10 cellular contexts compared by ENCODE assay signal in genomic region chr13:22757530-22758120, GRCh38.
DNase-seq lines count a peak whose midpoint lies in the region; ATAC-seq, FAIRE-seq and TF ChIP-seq lines count a peak whose summit lies in the region.
"Had no signal": no experiment of that assay in that cellular context is flagged by ENCODE, and none has a peak within 500 bp of the region (broad histone marks: within the 10 kb centered on the region; RNA-seq: fewer than 3 reads in every experiment).

No MANE protein-coding gene starts in this region.

- no peak overlapping the region for H3K27ac Mint-ChIP-seq in GM23338
- H3K27ac Mint-ChIP-seq: stimulated activated naive CD8-positive, alpha-beta T cell treated with anti-CD3 and anti-CD28 coated beads, Interleukin-15, Interleukin-2, amounts not matched to agents 100 ng/mL and 50 ng/mL, for 24 hours had no signal

- H3K79me2 ChIP-seq in GM23338 (replicated peaks; ENCODE audit: insufficient read depth) (no peaks in the 10 kb centered on the region), hepatocyte (no peaks in the 10 kb centered on the region)

- H2AFZ ChIP-seq in GM23338, result no peak overlapping the region
- H2AFZ ChIP-seq in hepatocyte, result no peak overlapping the region

- peaks cover 8% of the 10 kb centered on the region for H3K4me1 Mint-ChIP-seq in GM23338

- H3K27me3 Mint-ChIP-seq in GM23338 (ENCODE audit: insufficient read depth, low read depth, poor library complexity), result no peaks in the 10 kb centered on the region
- H3K27me3 Mint-ChIP-seq: stimulated activated naive CD8-positive, alpha-beta T cell treated with anti-CD3 and anti-CD28 coated beads, Interleukin-15, Interleukin-2, amounts not matched to agents 100 ng/mL and 50 ng/mL, for 24 hours had no signal

- no peak for TF ChIP-seq EP300 in A549 (IDR thresholded peaks at IDR 0.05)

- no peaks in the 10 kb centered on the region for H3F3A ChIP-seq in GM23338 (replicated peaks; ENCODE audit: low read depth)

- no peaks in the 10 kb centered on the region for H3K9me3 ChIP-seq in A549
- H3K9me3 ChIP-seq in hepatocyte (ENCODE audit: low read depth), result no peaks in the 10 kb centered on the region
- H3K9me3 ChIP-seq in Peyer's patch, result no peaks in the 10 kb centered on the region

- no peak for ATAC-seq in A549
- no peak for ATAC-seq in GM23338
- ATAC-seq in GM18519 (IDR thresholded peaks at IDR 0.05; ENCODE audit: low FRiP score, unreplicated experiment), result no peak
- ATAC-seq: esophagus mucosa had no signal

- peak; percentile 46 to 69 for TF ChIP-seq RAD21 in A549 (conservative IDR thresholded peaks at IDR 0.05 in 1 of 2, IDR thresholded peaks at IDR 0.05 in 1 of 2)

- H3K36me3 ChIP-seq in GM23338 (ENCODE audit: insufficient read depth) (no peaks in the 10 kb centered on the region), hepatocyte (replicated peaks; ENCODE audit: insufficient read depth, low read depth) (no peaks in the 10 kb centered on the region), Peyer's patch (no peaks in the 10 kb centered on the region)

- H3K9me3 Mint-ChIP-seq in GM23338, result peaks cover 16% of the 10 kb centered on the region

- no peak for FAIRE-seq in A549 (lab: Jason Lieb, UNC)

- H3K9me2 ChIP-seq in GM23338 (ENCODE audit: insufficient read depth) (no peaks in the 10 kb centered on the region), hepatocyte (replicated peaks; ENCODE audit: insufficient read depth) (no peaks in the 10 kb centered on the region)

- H3K36me3 Mint-ChIP-seq in GM23338 (ENCODE audit: low read depth), result peaks cover 12% of the 10 kb centered on the region

- H3K4me2 ChIP-seq in A549 (no peak overlapping the region), GM23338 (no peak overlapping the region), hepatocyte (no peak overlapping the region)

- DNase-seq in A549 (ENCODE audit: low read depth in 1 of 2, low spot score in 1 of 2) (peak in 1 of 2 experiments; percentile 10), GM23338 (ENCODE audit: low spot score) (peak; percentile 24), RPMI7951 (ENCODE audit: low read depth) (peak; percentile 1), hepatocyte (ENCODE audit: low spot score) (peak; percentile 39), coronary artery (ENCODE audit: low spot score) (no peak), Peyer's patch (no peak)
- DNase-seq in central memory CD4-positive, alpha-beta T cell, result no peak

- CTCF ChIA-PET in A549 (lab: Yijun Ruan, JAX), result interaction anchor here (0.8 to 1.8 kb wide), 7 partner anchors 8 to 1164 kb away, joined by 3 to 6 read pairs (median 3); partner anchors contain the start of gene MICU2

- H3K27ac ChIP-seq in A549, result no peak overlapping the region
- no peak overlapping the region for H3K27ac ChIP-seq in GM23338 (ENCODE audit: low read depth)
- H3K27ac ChIP-seq in hepatocyte, result no peak overlapping the region
- H3K27ac ChIP-seq in coronary artery, result no peak overlapping the region
- no peak overlapping the region for H3K27ac ChIP-seq in Peyer's patch

- TF ChIP-seq CTCF in A549 (IDR thresholded peaks at IDR 0.05) (peak; percentile 34; the same call in 2 of the 3 replicates), GM23338 (conservative IDR thresholded peaks at IDR 0.05; ENCODE audit: low read depth in 2 of 2) (peak in 1 of 2 experiments; percentile 71; a peak in 3 of 4 replicates), hepatocyte (IDR thresholded peaks at IDR 0.05; ENCODE audit: poor library complexity) (peak; percentile 74), coronary artery (IDR thresholded peaks at IDR 0.05) (no peak), Peyer's patch (IDR thresholded peaks at IDR 0.05) (peak in 3 of 6 experiments; percentile 30 to 35 (median 30))

- TF ChIP-seq POLR2A in A549 (IDR thresholded peaks at IDR 0.05; ENCODE audit: low read length) (no peak), Peyer's patch (IDR thresholded peaks at IDR 0.05) (no peak)

- H3K27me3 ChIP-seq in GM23338 (ENCODE audit: insufficient read depth) (no peaks in the 10 kb centered on the region), hepatocyte (no peaks in the 10 kb centered on the region), Peyer's patch (no peaks in the 10 kb centered on the region)

- H3K4me3 ChIP-seq in A549 (no peak overlapping the region), GM23338 (no peak overlapping the region), hepatocyte (no peak overlapping the region), coronary artery (no peak overlapping the region), Peyer's patch (no peak overlapping the region)

- no peak overlapping the region for H3K4me3 Mint-ChIP-seq in GM23338
- H3K4me3 Mint-ChIP-seq: stimulated activated naive CD8-positive, alpha-beta T cell treated with anti-CD3 and anti-CD28 coated beads, Interleukin-15, Interleukin-2, amounts not matched to agents 100 ng/mL and 50 ng/mL, for 24 hours had no signal

- 3% methylated on average over 3 of the region's 3 CpGs for WGBS in A549 (ENCODE audit: missing lambda C conversion rate)
- WGBS in hepatocyte (ENCODE audit: low lambda C conversion rate, missing lambda C conversion rate), result 47% methylated on average over 3 of the region's 3 CpGs

- H4K20me1 ChIP-seq in GM23338 (replicated peaks; ENCODE audit: insufficient read depth) (no peaks in the 10 kb centered on the region), hepatocyte (ENCODE audit: insufficient read depth, poor library complexity, severe bottlenecking) (no peaks in the 10 kb centered on the region)

- H3K4me1 ChIP-seq in A549 (no peaks in the 10 kb centered on the region), GM23338 (ENCODE audit: insufficient read depth) (peaks cover 11% of the 10 kb centered on the region; the same call in 1 of the 2 replicates), hepatocyte (ENCODE audit: insufficient read depth) (no peaks in the 10 kb centered on the region), Peyer's patch (no peaks in the 10 kb centered on the region)

- POLR2A ChIA-PET in A549 (lab: Yijun Ruan, JAX), result interaction anchor here (1.4 kb wide), 1 partner anchor 13 kb away, joined by 4 read pairs; no protein-coding TSS in a partner anchor

TF ChIP-seq in A549, 52 proteins besides CTCF, POLR2A, EP300 and RAD21:
- TF ChIP-seq FOSB (CRISPR knock-in tag; IDR thresholded peaks at IDR 0.05), result no peak
- TF ChIP-seq JUN (IDR thresholded peaks at IDR 0.05), result no peak
- peak; percentile 32; the same call in 1 of the 3 replicates for TF ChIP-seq SMC3 (IDR thresholded peaks at IDR 0.05)
- no peak for TF ChIP-seq MAFK (IDR thresholded peaks at IDR 0.05; ENCODE audit: partially characterized antibody)
- no peak for TF ChIP-seq HOXA7 (CRISPR knock-in tag; IDR thresholded peaks at IDR 0.05)

TF ChIP-seq in GM23338, 12 proteins besides CTCF, POLR2A, EP300 and RAD21 (continues in another document):
- TF ChIP-seq STAT1 (IDR thresholded peaks at IDR 0.05; ENCODE audit: unreplicated experiment) (no peak), POLR2AphosphoS5 (IDR thresholded peaks at IDR 0.05; ENCODE audit: low read depth) (no peak), ZNF462 (CRISPR knock-in tag; IDR thresholded peaks at IDR 0.05) (no peak)

Comparison
In these comparisons a context has a peak if more than half of its experiments do, and no peak if none do; other contexts are left out.
1. DNase-seq: peak in GM23338 (single experiment), RPMI7951 (single experiment) and hepatocyte (single experiment); none in central memory CD4-positive, alpha-beta T cell (single experiment), coronary artery (single experiment) and Peyer's patch (0 of 3).